In the genomic region with DNA sequence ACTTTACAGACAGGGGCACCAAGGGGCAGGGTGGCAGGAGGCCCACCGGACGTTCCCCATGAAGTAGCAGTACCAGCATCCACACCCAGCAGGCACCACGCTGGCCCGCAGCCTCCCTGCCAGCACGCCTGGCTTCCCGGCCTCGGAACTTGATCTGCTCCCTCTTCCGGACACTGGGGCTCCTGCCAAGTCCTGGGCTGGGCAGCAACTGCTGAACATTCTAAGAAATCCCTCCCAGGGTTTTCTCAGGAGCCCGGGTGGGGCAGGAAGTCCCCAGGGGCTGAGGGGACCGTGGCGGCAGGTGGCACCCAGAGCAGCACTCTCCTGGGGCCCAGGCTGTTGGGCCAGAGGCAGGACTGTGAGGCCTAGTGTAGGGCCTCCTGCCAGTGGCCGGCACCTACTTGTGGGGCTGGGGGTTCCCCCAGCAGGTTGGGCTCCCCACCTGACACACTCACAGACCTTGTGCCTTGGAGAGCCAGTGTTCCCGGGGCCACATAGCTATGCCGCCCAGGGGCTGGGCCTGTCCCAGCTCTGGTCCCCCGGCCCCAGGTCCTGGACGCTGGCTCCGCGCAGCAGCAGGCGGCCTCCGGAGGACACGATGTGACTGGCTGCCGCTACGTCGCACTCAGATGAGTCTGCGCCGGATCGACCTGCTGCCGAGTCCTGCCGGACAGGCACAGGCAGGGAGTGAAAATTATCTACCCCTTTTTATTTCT, we compare ENCODE assay signal across 9 cellular contexts.
DNase-seq lines count a peak whose midpoint lies in the region; FAIRE-seq and TF ChIP-seq lines count a peak whose summit lies in the region.
"Had no signal": no experiment of that assay in that cellular context is flagged by ENCODE, and none has a peak within 500 bp of the region (broad histone marks: within the 10 kb centered on the region; RNA-seq: fewer than 3 reads in every experiment).

No MANE protein-coding gene starts in this region.

- H4K91ac ChIP-seq in mesenchymal stem cell (ENCODE audit: low read length), result no peak overlapping the region

- no CpG with 5 or more reads among the region's 29 CpGs for WGBS in mesendoderm (ENCODE audit: extremely low coverage, insufficient coverage, low lambda C conversion rate)
- WGBS in mesenchymal stem cell, result 88% methylated on average over 24 of the region's 29 CpGs

- H4K8ac ChIP-seq in mesendoderm (ENCODE audit: low read depth, low read length) (no peak overlapping the region), mesenchymal stem cell (ENCODE audit: low read length) (no peak overlapping the region)

- H3K27me3 ChIP-seq in mesendoderm (ENCODE audit: insufficient read depth, low read length, poor library complexity) (no peaks in the 10 kb centered on the region), mesenchymal stem cell (ENCODE audit: control insufficient read depth in 1 of 2, insufficient read depth in 1 of 2, low read length in 2 of 2) (peaks cover 68 to 86% of the 10 kb centered on the region in 2 experiments)

- H2BK12ac ChIP-seq in mesenchymal stem cell (ENCODE audit: low read length in 2 of 2), result no peak overlapping the region

- H3K4me3 Mint-ChIP-seq in chondrocyte (ENCODE audit: unreplicated experiment), result no peak overlapping the region
- H3K4me3 Mint-ChIP-seq in mesothelial cell of epicardium, result no peak overlapping the region
- H3K4me3 Mint-ChIP-seq: dendritic cell treated with granulocyte-macrophage colony-stimulating factor and Interleukin-4, amounts not matched to agents 40 ng/mL and 50 ng/mL, for 4 days had no signal

- no peak overlapping the region for H3K23ac ChIP-seq in mesendoderm (ENCODE audit: low read length)
- H3K23ac ChIP-seq in mesenchymal stem cell (ENCODE audit: low read length in 2 of 2), result no peak overlapping the region

- H3K79me1 ChIP-seq in mesendoderm (ENCODE audit: low read length) (no peaks in the 10 kb centered on the region), mesenchymal stem cell (replicated peaks; ENCODE audit: low read length, poor library complexity, severe bottlenecking) (no peaks in the 10 kb centered on the region)

- H3K27ac ChIP-seq in mesendoderm (ENCODE audit: low read depth, low read length) (peak overlapping the region; percentile 38), mesenchymal stem cell (ENCODE audit: low read length, poor library complexity, severe bottlenecking) (no peak overlapping the region)

- peak overlapping the region; percentile 25 for H2BK5ac ChIP-seq in mesendoderm (ENCODE audit: low read length)
- H2BK5ac ChIP-seq in mesenchymal stem cell (ENCODE audit: low read depth, low read length, poor library complexity, severe bottlenecking), result no peak overlapping the region

- peaks cover 8% of the 10 kb centered on the region for H3K27me3 Mint-ChIP-seq in chondrocyte (ENCODE audit: low read depth)
- peaks cover 23% of the 10 kb centered on the region for H3K27me3 Mint-ChIP-seq in mesothelial cell of epicardium (ENCODE audit: low read depth)

- H2BK120ac ChIP-seq in mesendoderm (ENCODE audit: low read depth, low read length) (peak overlapping the region; percentile 17), mesenchymal stem cell (ENCODE audit: low read depth, low read length) (no peak overlapping the region)

- no peak overlapping the region for H3K14ac ChIP-seq in mesenchymal stem cell (ENCODE audit: low read length in 2 of 2)

- H3K36me3 Mint-ChIP-seq in chondrocyte (ENCODE audit: low read depth) (no peaks in the 10 kb centered on the region), mesothelial cell of epicardium (no peaks in the 10 kb centered on the region)

- no peak overlapping the region for H4K5ac ChIP-seq in mesendoderm (ENCODE audit: low read length)

- H3K4me3 ChIP-seq in mesendoderm (ENCODE audit: low read length), result no peak overlapping the region
- H3K4me3 ChIP-seq in mesenchymal stem cell (ENCODE audit: insufficient read depth in 1 of 2, low read depth in 1 of 2, low read length in 2 of 2), result no peak overlapping the region

- peaks cover 3% of the 10 kb centered on the region for H3K4me1 ChIP-seq in mesendoderm (ENCODE audit: control insufficient read depth, low read depth, low read length)
- H3K4me1 ChIP-seq in mesenchymal stem cell (ENCODE audit: control insufficient read depth, insufficient read depth, low read depth, low read length), result peaks cover 5% of the 10 kb centered on the region

- FAIRE-seq in A204.1 (lab: Jason Lieb, UNC), result peak; percentile 80

- H3K18ac ChIP-seq in mesendoderm (ENCODE audit: low read length) (peak overlapping the region; percentile 43), mesenchymal stem cell (ENCODE audit: low read depth in 1 of 2, low read length in 2 of 2) (no peak overlapping the region)

- no peaks in the 10 kb centered on the region for H3K9me3 ChIP-seq in mesenchymal stem cell (ENCODE audit: control insufficient read depth, low read length)

- H3K4ac ChIP-seq in mesendoderm (ENCODE audit: low read depth, low read length) (peak overlapping the region; percentile 37), mesenchymal stem cell (ENCODE audit: low read depth in 1 of 2, low read length in 2 of 2) (no peak overlapping the region)

- no peak overlapping the region for H2AK5ac ChIP-seq in mesendoderm (ENCODE audit: low read length)
- H2AK5ac ChIP-seq in mesenchymal stem cell (ENCODE audit: low read length, severe bottlenecking), result no peak overlapping the region

- DNase-seq in HT1080 (ENCODE audit: low read depth) (peak; percentile 28), chondrocyte (ENCODE audit: low spot score) (no peak), mesendoderm (no peak), mesenchymal stem cell (no peak), iPS-NIHi7 (ENCODE audit: extremely low spot score) (no peak), DMS79 (lab: John Stamatoyannopoulos, UW) (no peak), mesothelial cell of epicardium (ENCODE audit: low spot score in 2 of 2, unreplicated experiment in 2 of 2) (no peak)

- H2BK15ac ChIP-seq in mesendoderm (replicated peaks; ENCODE audit: low read depth), result no peak overlapping the region
- H2BK15ac ChIP-seq in mesenchymal stem cell (ENCODE audit: low read depth, poor library complexity, severe bottlenecking), result no peak overlapping the region

- H3K36me3 ChIP-seq in mesendoderm (ENCODE audit: control insufficient read depth, insufficient read depth, low read length), result no peaks in the 10 kb centered on the region
- H3K36me3 ChIP-seq in mesenchymal stem cell (ENCODE audit: control insufficient read depth in 1 of 2, insufficient read depth in 2 of 2, low read depth in 1 of 2, low read length in 2 of 2), result no peaks in the 10 kb centered on the region

- TF ChIP-seq CTCF in chondrocyte (IDR thresholded peaks at IDR 0.05) (peak; percentile 64), mesothelial cell of epicardium (IDR thresholded peaks at IDR 0.05; ENCODE audit: unreplicated experiment) (no peak)

- H3K9ac ChIP-seq in mesendoderm (ENCODE audit: low read length) (no peak overlapping the region), mesenchymal stem cell (ENCODE audit: low read length) (no peak overlapping the region)

- H3K79me2 ChIP-seq in mesendoderm (ENCODE audit: control insufficient read depth, insufficient read depth, low read length), result no peaks in the 10 kb centered on the region

- H3K27ac Mint-ChIP-seq in chondrocyte (ENCODE audit: unreplicated experiment) (no peak overlapping the region), mesothelial cell of epicardium (no peak overlapping the region)
- H3K27ac Mint-ChIP-seq: dendritic cell treated with granulocyte-macrophage colony-stimulating factor and Interleukin-4, amounts not matched to agents 40 ng/mL and 50 ng/mL, for 4 days had no signal

- H2AFZ ChIP-seq in mesenchymal stem cell (ENCODE audit: low read depth, low read length), result no peak overlapping the region

- no peak overlapping the region for H3K4me2 ChIP-seq in mesendoderm (ENCODE audit: low read length)
- H3K4me2 ChIP-seq in mesenchymal stem cell (ENCODE audit: low read length, poor library complexity, severe bottlenecking), result no peak overlapping the region

- H3K9me3 Mint-ChIP-seq in chondrocyte (ENCODE audit: low read depth) (no peaks in the 10 kb centered on the region), mesothelial cell of epicardium (no peaks in the 10 kb centered on the region)
- H3K9me3 Mint-ChIP-seq: dendritic cell treated with granulocyte-macrophage colony-stimulating factor and Interleukin-4, amounts not matched to agents 40 ng/mL and 50 ng/mL, for 4 days had no signal

- H3K4me1 Mint-ChIP-seq in chondrocyte (ENCODE audit: low read depth), result peaks cover 7% of the 10 kb centered on the region
- H3K4me1 Mint-ChIP-seq in mesothelial cell of epicardium, result peaks cover 8% of the 10 kb centered on the region

- peak overlapping the region; percentile 64 for H3K56ac ChIP-seq in mesendoderm (ENCODE audit: low read length)
